Comparison of ENCODE assay signal across 13 cellular contexts in the genomic region with DNA sequence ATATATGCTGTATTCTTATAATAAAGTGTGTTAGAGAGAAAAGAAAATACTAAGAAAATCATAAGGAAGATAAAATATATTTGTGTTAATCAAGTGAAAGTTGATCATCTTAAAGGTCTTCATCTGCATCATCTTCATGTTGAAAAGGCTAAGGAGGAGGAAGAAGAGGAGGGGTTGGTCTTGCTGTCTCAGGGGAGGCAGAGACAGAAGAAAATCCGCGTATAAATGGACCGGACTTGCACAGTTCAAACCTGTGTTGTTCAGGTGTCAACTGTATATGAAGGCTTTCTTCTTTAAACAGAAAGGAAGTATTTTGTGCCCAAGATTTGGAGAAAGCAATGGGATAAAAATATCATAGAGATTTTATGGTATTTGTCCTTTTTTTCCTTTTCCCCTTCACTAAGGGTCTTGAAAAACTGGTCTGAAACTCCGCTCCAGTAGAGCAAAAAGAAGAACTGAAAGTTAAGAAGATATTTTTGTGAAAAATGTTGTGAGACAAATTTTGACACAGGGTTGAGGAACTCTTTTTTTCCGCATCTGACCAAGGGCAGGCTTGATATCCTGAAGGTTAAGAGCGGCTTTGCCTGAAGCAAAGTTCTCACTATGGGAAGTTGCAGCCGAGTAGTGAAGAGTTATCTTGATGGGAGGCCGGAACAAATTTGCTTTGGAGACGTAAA.
DNase-seq lines count a peak whose midpoint lies in the region; ATAC-seq and TF ChIP-seq lines count a peak whose summit lies in the region.
"Had no signal": no experiment of that assay in that cellular context is flagged by ENCODE, and none has a peak within 500 bp of the region (broad histone marks: within the 10 kb centered on the region; RNA-seq: fewer than 3 reads in every experiment).

No MANE protein-coding gene starts in this region.

- peak overlapping the region in 7 of 8 donors; percentile 7 to 70 (median 40) for H3K4me3 Mint-ChIP-seq in naive B cell
- no peak overlapping the region for H3K4me3 Mint-ChIP-seq in natural killer cell treated with Interleukin-12 subunit alpha and Interleukin-12 subunit beta and Interleukin-15 and Interleukin-18, amount 100 ng/mL, for 72 hours
- H3K4me3 Mint-ChIP-seq: CD4-positive, alpha-beta memory T cell; dendritic cell treated with granulocyte-macrophage colony-stimulating factor and Interleukin-4, amounts not matched to agents 40 ng/mL and 50 ng/mL, for 4 days had no signal

- ATAC-seq in GM19023 (IDR thresholded peaks at IDR 0.05; ENCODE audit: unreplicated experiment) (peak; percentile 47), HG02571 (IDR thresholded peaks at IDR 0.05; ENCODE audit: unreplicated experiment) (peak; percentile 51), HG03460 (IDR thresholded peaks at IDR 0.05; ENCODE audit: unreplicated experiment) (peak; percentile 53), naive B cell (ENCODE audit: low read depth in 2 of 2) (peak; percentile 48 to 64), omental fat pad (ENCODE audit: low FRiP score) (no peak), HG02973 (IDR thresholded peaks at IDR 0.05; ENCODE audit: unreplicated experiment) (no peak), GM21786 (IDR thresholded peaks at IDR 0.05; ENCODE audit: unreplicated experiment) (no peak)
- ATAC-seq in natural killer cell treated with Interleukin-12 subunit alpha and Interleukin-12 subunit beta and Interleukin-15 and Interleukin-18, amount 100 ng/mL, for 72 hours, result no peak

- DNase-seq in naive B cell (peak; percentile 8), omental fat pad (ENCODE audit: low spot score) (no peak)
- DNase-seq in natural killer cell treated with Interleukin-12 subunit alpha and Interleukin-12 subunit beta and Interleukin-15 and Interleukin-18, amount 100 ng/mL, for 72 hours (ENCODE audit: low spot score), result no peak
- DNase-seq: activated CD4-positive, alpha-beta T cell treated with anti-CD3 and anti-CD28 coated beads for 1 hour; CD4-positive, alpha-beta memory T cell; NCI-H2081; small intestine had no signal

- no peaks in the 10 kb centered on the region for H3K36me3 Mint-ChIP-seq in naive B cell
- H3K36me3 Mint-ChIP-seq in natural killer cell treated with Interleukin-12 subunit alpha and Interleukin-12 subunit beta and Interleukin-15 and Interleukin-18, amount 100 ng/mL, for 72 hours, result no peaks in the 10 kb centered on the region
- H3K36me3 Mint-ChIP-seq: CD4-positive, alpha-beta memory T cell had no signal

- TF ChIP-seq CTCF in omental fat pad (IDR thresholded peaks at IDR 0.05), result no peak

- H3K27ac Mint-ChIP-seq in naive B cell, result peak overlapping the region in 4 of 6 donors; percentile 11 to 49 (median 19)
- H3K27ac Mint-ChIP-seq in natural killer cell treated with Interleukin-12 subunit alpha and Interleukin-12 subunit beta and Interleukin-15 and Interleukin-18, amount 100 ng/mL, for 72 hours, result no peak overlapping the region
- H3K27ac Mint-ChIP-seq: CD4-positive, alpha-beta memory T cell; dendritic cell treated with granulocyte-macrophage colony-stimulating factor and Interleukin-4, amounts not matched to agents 40 ng/mL and 50 ng/mL, for 4 days had no signal

- H3K9me3 Mint-ChIP-seq in naive B cell, result peaks cover 0 to 6% (median 0%) of the 10 kb centered on the region in 7 donors
- H3K9me3 Mint-ChIP-seq in natural killer cell treated with Interleukin-12 subunit alpha and Interleukin-12 subunit beta and Interleukin-15 and Interleukin-18, amount 100 ng/mL, for 72 hours, result no peaks in the 10 kb centered on the region
- H3K9me3 Mint-ChIP-seq: CD4-positive, alpha-beta memory T cell had no signal

- H3K4me1 Mint-ChIP-seq in naive B cell, result peaks cover 6 to 14% (median 9%) of the 10 kb centered on the region in 3 donors
- no peaks in the 10 kb centered on the region for H3K4me1 Mint-ChIP-seq in natural killer cell treated with Interleukin-12 subunit alpha and Interleukin-12 subunit beta and Interleukin-15 and Interleukin-18, amount 100 ng/mL, for 72 hours (ENCODE audit: low read depth in 2 of 2)
- H3K4me1 Mint-ChIP-seq: CD4-positive, alpha-beta memory T cell had no signal

- H3K27me3 Mint-ChIP-seq in naive B cell, result no peaks in the 10 kb centered on the region
- peaks cover 18 to 27% of the 10 kb centered on the region in 2 donors for H3K27me3 Mint-ChIP-seq in natural killer cell treated with Interleukin-12 subunit alpha and Interleukin-12 subunit beta and Interleukin-15 and Interleukin-18, amount 100 ng/mL, for 72 hours
- H3K27me3 Mint-ChIP-seq: dendritic cell treated with granulocyte-macrophage colony-stimulating factor and Interleukin-4, amounts not matched to agents 40 ng/mL and 50 ng/mL, for 4 days had no signal

Comparison
In these comparisons a context has a peak if more than half of its experiments do, and no peak if none do; other contexts are left out.
1. ATAC-seq: peak in GM19023 (single experiment), HG02571 (single experiment), HG03460 (single experiment) and naive B cell (2 of 2); none in omental fat pad (single experiment), HG02973 (single experiment), natural killer cell treated with Interleukin-12 subunit alpha and Interleukin-12 subunit beta and Interleukin-15 and Interleukin-18, amount 100 ng/mL, for 72 hours (0 of 2) and GM21786 (single experiment).
2. H3K27ac Mint-ChIP-seq: peak in naive B cell (4 of 6); none in natural killer cell treated with Interleukin-12 subunit alpha and Interleukin-12 subunit beta and Interleukin-15 and Interleukin-18, amount 100 ng/mL, for 72 hours (0 of 2).